Comparison of ENCODE assay signal across 14 cellular contexts in the genomic region with DNA sequence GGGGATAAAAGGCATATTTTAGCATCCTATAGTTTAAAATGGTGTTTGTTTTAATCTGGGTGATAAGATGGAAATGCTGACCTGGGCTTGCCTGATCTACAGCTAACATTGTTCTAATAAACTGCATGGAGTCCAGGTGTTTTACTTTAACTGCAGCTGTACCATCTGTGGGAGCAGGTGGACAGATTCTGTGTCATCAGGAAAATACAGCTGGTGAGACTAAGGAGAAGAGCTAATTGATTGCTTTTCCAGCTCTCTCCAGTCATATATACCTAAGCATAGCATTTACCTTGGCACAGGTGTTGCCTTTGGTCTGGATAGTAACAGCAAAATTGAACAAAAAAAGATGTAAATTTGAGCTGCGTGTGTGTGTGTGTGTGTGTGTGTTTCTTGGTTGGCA. TPM values are rescaled to one million over a fixed set of nuclear protein-coding genes. Genes with fewer than 3 reads are reported as not detected.
A peak's percentile ranks its signal among the peaks of the same experiment; 100 is the strongest.
DNase-seq lines count a peak whose midpoint lies in the region; ATAC-seq, FAIRE-seq and TF ChIP-seq lines count a peak whose summit lies in the region.
"Had no signal": no experiment of that assay in that cellular context is flagged by ENCODE, and none has a peak within 500 bp of the region (broad histone marks: within the 10 kb centered on the region; RNA-seq: fewer than 3 reads in every experiment).

No MANE protein-coding gene starts in this region.

- H3K9ac ChIP-seq in HepG2 (ENCODE audit: insufficient read depth, low read depth, low read length): no peak overlapping the region

- WGBS in HepG2 (ENCODE audit: low lambda C conversion rate): 95% methylated on average over 1 of the region's 1 CpG

- CTCF ChIA-PET in HepG2 (lab: Yijun Ruan, JAX; ENCODE audit: low intra/inter-chr PET ratio, low total read pairs): no interaction called here

- H4K20me1 ChIP-seq in HepG2 (ENCODE audit: insufficient read depth, low read length): no peaks in the 10 kb centered on the region; the same call in 1 of the 2 replicates

- ATAC-seq in GM21360 (IDR thresholded peaks at IDR 0.05; ENCODE audit: unreplicated experiment) (no peak), natural killer cell (no peak), HepG2 (no peak)
- ATAC-seq: GM12878 had no signal

- H3K36me3 ChIP-seq in HepG2 (replicated peaks in 1 of 2; ENCODE audit: control insufficient read depth in 1 of 2, insufficient read depth in 2 of 2, low read length in 2 of 2): peaks cover 2 to 8% of the 10 kb centered on the region in 2 experiments; a peak in 2 of 5 replicates
- H3K36me3 ChIP-seq: pancreas had no signal

- POLR2A ChIA-PET in HepG2 (lab: Yijun Ruan, JAX): interaction anchor here (1.4 to 1.9 kb wide), 3 partner anchors 8 to 32 kb away, joined by 3 to 7 read pairs (median 6); partner anchors contain the start of gene CBFA2T2

- H3K27ac Mint-ChIP-seq in nephron (peak overlapping the region; percentile 8 to 59 (median 31)), natural killer cell (no peak overlapping the region)

- no peaks in the 10 kb centered on the region for H3K9me3 ChIP-seq in HepG2 (ENCODE audit: low read length)
- H3K9me3 ChIP-seq: esophagus squamous epithelium, pancreas had no signal

- no peak overlapping the region for H3K4me2 ChIP-seq in HepG2 (ENCODE audit: low read depth, low read length)

- TF ChIP-seq CTCF in nephron (IDR thresholded peaks at IDR 0.05; ENCODE audit: unreplicated experiment in 3 of 3) (no peak), natural killer cell (IDR thresholded peaks at IDR 0.05) (no peak), HepG2 (CRISPR knock-in tag; IDR thresholded peaks at IDR 0.05) (no peak)

- TF ChIP-seq EP300 in HepG2 (IDR thresholded peaks at IDR 0.05; ENCODE audit: low read depth in 2 of 2, low read length in 2 of 2) (no peak), HepG2 (CRISPR knock-in tag; IDR thresholded peaks at IDR 0.05; ENCODE audit: borderline replicate concordance) (no peak)

- FAIRE-seq in HepG2 (lab: Jason Lieb, UNC): no peak
- FAIRE-seq: GM12878, pancreas had no signal

- no peak overlapping the region for H2AFZ ChIP-seq in HepG2 (ENCODE audit: low read length)

- no peaks in the 10 kb centered on the region for H3K9me3 Mint-ChIP-seq in nephron
- no peaks in the 10 kb centered on the region for H3K9me3 Mint-ChIP-seq in natural killer cell

- H3K4me1 Mint-ChIP-seq in nephron: peaks cover 22% of the 10 kb centered on the region
- H3K4me1 Mint-ChIP-seq in natural killer cell: peaks cover 9 to 12% of the 10 kb centered on the region in 2 donors

- no peak overlapping the region for H3K27ac ChIP-seq in HepG2 (ENCODE audit: extremely low read length, insufficient read depth, low read length)
- H3K27ac ChIP-seq: esophagus squamous epithelium, pancreas had no signal

- TF ChIP-seq POLR2A in HepG2 (IDR thresholded peaks at IDR 0.05; ENCODE audit: insufficient read depth in 1 of 2, low read depth in 2 of 2, low read length in 2 of 2): no peak

- no peaks in the 10 kb centered on the region for H3K27me3 Mint-ChIP-seq in nephron (ENCODE audit: low read depth)
- no peaks in the 10 kb centered on the region for H3K27me3 Mint-ChIP-seq in natural killer cell (ENCODE audit: low read depth in 2 of 2)

- no TSS peak for BruUV-seq in HepG2 (replicated peaks; lab: Mats Ljungman, UMichigan)

- H3K4me3 Mint-ChIP-seq in nephron (no peak overlapping the region), natural killer cell (no peak overlapping the region)

- no peak for TF ChIP-seq RAD21 in HepG2 (CRISPR knock-in tag; IDR thresholded peaks at IDR 0.05)

- in situ Hi-C loops in HepG2 (cut with HindIII; ENCODE audit: extremely low pct_ligation_motif_present, low pct_unique_long_range_greater_than_20kb): no loop called here

- H3K36me3 Mint-ChIP-seq in nephron (ENCODE audit: low read depth) (peaks cover 12% of the 10 kb centered on the region), natural killer cell (no peaks in the 10 kb centered on the region)

- DNase-seq in DMS79 treated with DMSO at 0.1 percent for 48 hours (lab: John Stamatoyannopoulos, UW): peak; percentile 81
- DNase-seq in NCI-H187 treated with DMSO at 0.1 percent for 48 hours (lab: John Stamatoyannopoulos, UW): peak; percentile 93
- peak; percentile 77 for DNase-seq in NCI-H526 treated with DMSO at 0.1 percent for 48 hours (lab: John Stamatoyannopoulos, UW)
- DNase-seq in NCI-H446 (lab: John Stamatoyannopoulos, UW): no peak
- DNase-seq in natural killer cell: no peak
- no peak for DNase-seq in HepG2 (ENCODE audit: low spot score)
- DNase-seq: activated gamma-delta T cell, AML-193, esophagus squamous epithelium, kidney glomerular epithelial cell, pancreas had no signal

- H3K4me1 ChIP-seq in HepG2 (ENCODE audit: insufficient read depth, low read length): peaks cover 28% of the 10 kb centered on the region

- intact Hi-C loops in natural killer cell (cut with micrococcal nuclease) (no loop called here), HepG2 (cut with micrococcal nuclease; ENCODE audit: unreplicated experiment) (no loop called here)

- peaks cover 45% of the 10 kb centered on the region for H3K79me2 ChIP-seq in HepG2 (ENCODE audit: insufficient read depth, low read length)

- H3K4me3 ChIP-seq in HepG2 (replicated peaks in 1 of 3; ENCODE audit: insufficient read depth in 1 of 3, low read depth in 2 of 3, low read length in 3 of 3): no peak overlapping the region
- H3K4me3 ChIP-seq: esophagus squamous epithelium, GM12878, pancreas had no signal

- H3K27me3 ChIP-seq in HepG2 (ENCODE audit: control insufficient read depth in 1 of 2, insufficient read depth in 2 of 2, low read length in 2 of 2): no peaks in the 10 kb centered on the region
- H3K27me3 ChIP-seq: esophagus squamous epithelium, pancreas had no signal

TF ChIP-seq in HepG2, 621 proteins besides CTCF, POLR2A, EP300 and RAD21 (continues in another document):
- TF ChIP-seq, protein P1, sequence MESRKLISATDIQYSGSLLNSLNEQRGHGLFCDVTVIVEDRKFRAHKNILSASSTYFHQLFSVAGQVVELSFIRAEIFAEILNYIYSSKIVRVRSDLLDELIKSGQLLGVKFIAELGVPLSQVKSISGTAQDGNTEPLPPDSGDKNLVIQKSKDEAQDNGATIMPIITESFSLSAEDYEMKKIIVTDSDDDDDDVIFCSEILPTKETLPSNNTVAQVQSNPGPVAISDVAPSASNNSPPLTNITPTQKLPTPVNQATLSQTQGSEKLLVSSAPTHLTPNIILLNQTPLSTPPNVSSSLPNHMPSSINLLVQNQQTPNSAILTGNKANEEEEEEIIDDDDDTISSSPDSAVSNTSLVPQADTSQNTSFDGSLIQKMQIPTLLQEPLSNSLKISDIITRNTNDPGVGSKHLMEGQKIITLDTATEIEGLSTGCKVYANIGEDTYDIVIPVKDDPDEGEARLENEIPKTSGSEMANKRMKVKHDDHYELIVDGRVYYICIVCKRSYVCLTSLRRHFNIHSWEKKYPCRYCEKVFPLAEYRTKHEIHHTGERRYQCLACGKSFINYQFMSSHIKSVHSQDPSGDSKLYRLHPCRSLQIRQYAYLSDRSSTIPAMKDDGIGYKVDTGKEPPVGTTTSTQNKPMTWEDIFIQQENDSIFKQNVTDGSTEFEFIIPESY (CRISPR knock-in tag; IDR thresholded peaks at IDR 0.05): no peak
- TF ChIP-seq, protein P2, sequence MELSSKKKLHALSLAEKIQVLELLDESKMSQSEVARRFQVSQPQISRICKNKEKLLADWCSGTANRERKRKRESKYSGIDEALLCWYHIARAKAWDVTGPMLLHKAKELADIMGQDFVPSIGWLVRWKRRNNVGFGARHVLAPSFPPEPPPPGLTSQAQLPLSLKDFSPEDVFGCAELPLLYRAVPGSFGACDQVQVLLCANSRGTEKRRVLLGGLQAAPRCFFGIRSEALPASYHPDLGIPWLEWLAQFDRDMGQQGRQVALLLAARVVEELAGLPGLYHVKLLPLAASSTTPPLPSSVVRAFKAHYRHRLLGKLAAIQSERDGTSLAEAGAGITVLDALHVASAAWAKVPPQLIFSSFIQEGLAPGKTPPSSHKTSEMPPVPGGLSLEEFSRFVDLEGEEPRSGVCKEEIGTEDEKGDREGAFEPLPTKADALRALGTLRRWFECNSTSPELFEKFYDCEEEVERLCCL (CRISPR knock-in tag; IDR thresholded peaks at IDR 0.05; ENCODE audit: borderline replicate concordance): no peak
- TF ChIP-seq SOX13 (IDR thresholded peaks at IDR 0.05): no peak
- TF ChIP-seq SOX13 (CRISPR knock-in tag; conservative IDR thresholded peaks at IDR 0.05 in 1 of 2, IDR thresholded peaks at IDR 0.05 in 1 of 2): no peak
- TF ChIP-seq FOXC1 (CRISPR knock-in tag; IDR thresholded peaks at IDR 0.05; ENCODE audit: borderline replicate concordance): no peak
- no peak for TF ChIP-seq ZFAT (CRISPR knock-in tag; conservative IDR thresholded peaks at IDR 0.05)
- TF ChIP-seq ZMYM4 (CRISPR knock-in tag; IDR thresholded peaks at IDR 0.05): no peak
- TF ChIP-seq CCDC6 (CRISPR knock-in tag; IDR thresholded peaks at IDR 0.05): no peak
- TF ChIP-seq KDM5A (IDR thresholded peaks at IDR 0.05; ENCODE audit: borderline replicate concordance, low read length): no peak

RNA-seq across cellular contexts. Expression of gene CBFA2T2, which starts 31.6 kb away (rescaled TPM):
- 10 to 100 TPM; 16.5 to 27.5 (median 18.5) TPM for total RNA-seq in natural killer cell
- total RNA-seq in HepG2 (2016; rRNA removed; fragmentation: Illumina TruSeq; extraction: Trizol): 6.3 and 7.3 TPM in 2 replicates
- total RNA-seq in HepG2 (2016; cell fraction: cytosol; rRNA removed; fragmentation: Illumina TruSeq; extraction: Trizol; ENCODE audit: low read depth): 25.1 and 25.7 TPM in 2 replicates
- 6.0 and 6.8 TPM in 2 replicates for total RNA-seq in HepG2 (2016; cell fraction: insoluble cytoplasmic fraction; rRNA removed; fragmentation: Illumina TruSeq; extraction: Trizol)
- 9.8 and 12.2 TPM in 2 replicates for total RNA-seq in HepG2 (2016; cell fraction: membrane; rRNA removed; fragmentation: Illumina TruSeq; extraction: Trizol)
- 7.8 and 8.4 TPM in 2 replicates for total RNA-seq in HepG2 (2016; cell fraction: nucleus; rRNA removed; fragmentation: Illumina TruSeq; extraction: Trizol)
- 20.8 and 21.2 TPM in 2 replicates for polyA plus RNA-seq in HepG2 (2011; rRNA removed)
- 13.2 and 14.1 TPM in 2 replicates for polyA plus RNA-seq in HepG2 (2011; cell fraction: cytosol; rRNA removed)
- polyA plus RNA-seq in HepG2 (2011; cell fraction: nucleus; rRNA removed): 31.7 and 33.2 TPM in 2 replicates
- 10.5 and 11.1 TPM in 2 replicates for polyA plus RNA-seq in HepG2 (2012)
- 1.3 and 2.1 TPM in 2 replicates for polyA plus RNA-seq in HepG2 (2016; cell fraction: cytosol; fragmentation: Illumina TruSeq; extraction: Trizol; ENCODE audit: low read depth)
- 8.7 and 11.6 TPM in 2 replicates for polyA plus RNA-seq in HepG2 (2016; cell fraction: insoluble cytoplasmic fraction; fragmentation: Illumina TruSeq; extraction: Trizol; ENCODE audit: low read depth)
- polyA plus RNA-seq in HepG2 (2016; cell fraction: membrane; fragmentation: Illumina TruSeq; extraction: Trizol; ENCODE audit: low read depth): 4.1 and 4.7 TPM in 2 replicates
- 20.8 and 24.2 TPM in 2 replicates for polyA plus RNA-seq in HepG2 (2016; cell fraction: nucleus; fragmentation: Illumina TruSeq; extraction: Trizol; ENCODE audit: insufficient read depth, low read depth)
- 20.8 and 48.6 TPM in 2 replicates for polyA minus RNA-seq in HepG2 (2011; rRNA and poly(A)+ RNA removed; ENCODE audit: low replicate concordance)
- polyA minus RNA-seq in HepG2 (2011; cell fraction: cytosol; rRNA and poly(A)+ RNA removed): 24.4 TPM in 2 replicates
- 17.0 and 21.1 TPM in 2 replicates for polyA minus RNA-seq in HepG2 (2011; cell fraction: nucleus; rRNA and poly(A)+ RNA removed)

Comparison
In these comparisons a context has a peak if more than half of its experiments do, and no peak if none do; other contexts are left out.
1. DNase-seq: peak in DMS79 treated with DMSO at 0.1 percent for 48 hours (single experiment), NCI-H187 treated with DMSO at 0.1 percent for 48 hours (single experiment) and NCI-H526 treated with DMSO at 0.1 percent for 48 hours (single experiment); none in NCI-H446 (0 of 2), natural killer cell (single experiment) and HepG2 (single experiment).
2. H3K27ac Mint-ChIP-seq: peak in nephron (3 of 3); none in natural killer cell (0 of 2).